In genomic region chr17:7280519-7281073, GRCh38 we compare ENCODE assay signal across 8 cellular contexts. TPM values are rescaled to one million over a fixed set of nuclear protein-coding genes. Genes with fewer than 3 reads are reported as not detected.
DNase-seq lines count a peak whose midpoint lies in the region; ATAC-seq and TF ChIP-seq lines count a peak whose summit lies in the region.

No MANE protein-coding gene starts in this region.

- H3K4me3 ChIP-seq in GM23248 (peak overlapping the region; percentile 70), cardiac muscle cell (peak overlapping the region; percentile 76), trophoblast cell (ENCODE audit: low read depth, low read length) (no peak overlapping the region), tibial artery (peak overlapping the region; percentile 53 to 56)

- intact Hi-C loops in tibial artery (cut with DNase I; ENCODE audit: low total_unique reads), result loop anchor here (1.0 kb wide), 1 partner anchor 16 kb away; no protein-coding TSS in a partner anchor

- no peak overlapping the region for H4K91ac ChIP-seq in trophoblast cell (ENCODE audit: low read depth, low read length)

- H4K8ac ChIP-seq in trophoblast cell (ENCODE audit: low read depth, low read length), result no peak overlapping the region

- no peaks in the 10 kb centered on the region for H4K20me1 ChIP-seq in GM23248 (ENCODE audit: insufficient read depth)

- ATAC-seq in activated naive CD8-positive, alpha-beta T cell treated with anti-CD3 and anti-CD28 coated beads, Interleukin-2, amount 50 U/mL, for 24 hours, result peak; percentile 86

- peak overlapping the region; percentile 78 for H2AFZ ChIP-seq in GM23248
- H2AFZ ChIP-seq in trophoblast cell (ENCODE audit: insufficient read depth, low read length, poor library complexity), result peak overlapping the region; percentile 17

- H3K4me2 ChIP-seq in GM23248 (ENCODE audit: unreplicated experiment) (peak overlapping the region; percentile 92), trophoblast cell (ENCODE audit: low read length) (peak overlapping the region; percentile 78)

- H3K36me3 ChIP-seq in GM23248 (ENCODE audit: low read depth) (no peaks in the 10 kb centered on the region), cardiac muscle cell (peaks cover 14% of the 10 kb centered on the region), trophoblast cell (ENCODE audit: control insufficient read depth in 1 of 2, insufficient read depth in 2 of 2, low read length in 2 of 2) (no peaks in the 10 kb centered on the region), tibial artery (no peaks in the 10 kb centered on the region)

- H3K79me2 ChIP-seq in GM23248 (ENCODE audit: insufficient read depth) (no peaks in the 10 kb centered on the region), trophoblast cell (ENCODE audit: control insufficient read depth, insufficient read depth, low read length, poor library complexity) (no peaks in the 10 kb centered on the region)

- no peak overlapping the region for H2BK120ac ChIP-seq in trophoblast cell (ENCODE audit: insufficient read depth, low read length, poor library complexity)

- H3K36me3 Mint-ChIP-seq in activated naive CD8-positive, alpha-beta T cell treated with anti-CD3 and anti-CD28 coated beads, Interleukin-2, amount 50 U/mL, for 24 hours (ENCODE audit: low read depth), result no peaks in the 10 kb centered on the region

- no peak overlapping the region for H3K4ac ChIP-seq in trophoblast cell (ENCODE audit: low read depth, low read length)

- no peak overlapping the region for H4K12ac ChIP-seq in trophoblast cell (ENCODE audit: low read depth, low read length)

- in situ Hi-C loops in Caki2 (cut with HindIII; ENCODE audit: low pct_unique_long_range_greater_than_20kb, low sequenced_read_pairs), result no loop called here
- in situ Hi-C loops in GM23248 (cut with MboI), result no loop called here

- H3K23ac ChIP-seq in trophoblast cell (ENCODE audit: low read length), result no peak overlapping the region

- H3K9me3 ChIP-seq in GM23248 (ENCODE audit: low read depth) (no peaks in the 10 kb centered on the region), cardiac muscle cell (ENCODE audit: low read depth) (no peaks in the 10 kb centered on the region), trophoblast cell (ENCODE audit: insufficient read depth, low read depth, low read length) (no peaks in the 10 kb centered on the region), tibial artery (no peaks in the 10 kb centered on the region)

- peak overlapping the region; percentile 57 for H3K27ac Mint-ChIP-seq in activated naive CD8-positive, alpha-beta T cell treated with anti-CD3 and anti-CD28 coated beads, Interleukin-2, amount 50 U/mL, for 24 hours

- peak overlapping the region; percentile 57 for H3K27ac ChIP-seq in GM23248
- peak overlapping the region; percentile 99 for H3K27ac ChIP-seq in cardiac muscle cell
- H3K27ac ChIP-seq in trophoblast cell (ENCODE audit: low read depth, low read length), result no peak overlapping the region
- H3K27ac ChIP-seq in tibial artery, result peak overlapping the region; percentile 93 to 94

- TF ChIP-seq CTCF in cardiac muscle cell (IDR thresholded peaks at IDR 0.05; ENCODE audit: low read depth, low read length) (peak; percentile 92), tibial artery (IDR thresholded peaks at IDR 0.05) (peak; percentile 90 to 96)

- no peak overlapping the region for H3K14ac ChIP-seq in trophoblast cell (ENCODE audit: low read length)

- no peak overlapping the region for H3K18ac ChIP-seq in trophoblast cell (ENCODE audit: low read length)

- H3K4me1 ChIP-seq in GM23248 (ENCODE audit: insufficient read depth) (no peaks in the 10 kb centered on the region), cardiac muscle cell (ENCODE audit: low read depth) (no peaks in the 10 kb centered on the region), trophoblast cell (ENCODE audit: control insufficient read depth in 1 of 2, insufficient read depth in 2 of 2, low read length in 2 of 2) (peaks cover 16% of the 10 kb centered on the region in 2 experiments), tibial artery (peaks cover 0 to 27% (median 21%) of the 10 kb centered on the region in 4 donors)

- peak overlapping the region; percentile 74 for H3K9ac ChIP-seq in GM23248
- H3K9ac ChIP-seq in trophoblast cell (ENCODE audit: low read length), result no peak overlapping the region

- no peaks in the 10 kb centered on the region; the same call in 1 of the 2 replicates for H3K27me3 ChIP-seq in GM23248 (replicated peaks; ENCODE audit: insufficient read depth)
- H3K27me3 ChIP-seq in cardiac muscle cell, result no peaks in the 10 kb centered on the region
- H3K27me3 ChIP-seq in trophoblast cell (ENCODE audit: insufficient read depth, low read length), result peaks cover 6% of the 10 kb centered on the region
- no peaks in the 10 kb centered on the region for H3K27me3 ChIP-seq in tibial artery

- H3F3A ChIP-seq in GM23248 (ENCODE audit: insufficient read depth), result peaks cover 6% of the 10 kb centered on the region; the same call in 1 of the 2 replicates

- H3K9me3 Mint-ChIP-seq in activated naive CD8-positive, alpha-beta T cell treated with anti-CD3 and anti-CD28 coated beads, Interleukin-2, amount 50 U/mL, for 24 hours, result no peaks in the 10 kb centered on the region

- H3K9me2 ChIP-seq in GM23248 (ENCODE audit: insufficient read depth), result no peaks in the 10 kb centered on the region

- no peak overlapping the region for H2BK12ac ChIP-seq in trophoblast cell (ENCODE audit: low read length)

- peak overlapping the region; percentile 73 for H3K4me3 Mint-ChIP-seq in activated naive CD8-positive, alpha-beta T cell treated with anti-CD3 and anti-CD28 coated beads, Interleukin-2, amount 50 U/mL, for 24 hours

- peaks cover 18% of the 10 kb centered on the region for H3K4me1 Mint-ChIP-seq in activated naive CD8-positive, alpha-beta T cell treated with anti-CD3 and anti-CD28 coated beads, Interleukin-2, amount 50 U/mL, for 24 hours

- peaks cover 17% of the 10 kb centered on the region for H3K27me3 Mint-ChIP-seq in activated naive CD8-positive, alpha-beta T cell treated with anti-CD3 and anti-CD28 coated beads, Interleukin-2, amount 50 U/mL, for 24 hours

- H2BK5ac ChIP-seq in trophoblast cell (ENCODE audit: low read depth, low read length, poor library complexity), result no peak overlapping the region

- DNase-seq in Caki2 (ENCODE audit: low read depth) (peak; percentile 73), GM23248 (peak; percentile 89), NAMALWA (ENCODE audit: low spot score) (peak; percentile 91), SW480 (ENCODE audit: low spot score) (peak; percentile 90), cardiac muscle cell (ENCODE audit: low read depth in 1 of 2, low spot score in 1 of 2) (peak; percentile 82 to 87), trophoblast cell (peak; percentile 95 to 98), tibial artery (peak; percentile 70 to 91)
- peak; percentile 90 for DNase-seq in activated naive CD8-positive, alpha-beta T cell treated with anti-CD3 and anti-CD28 coated beads, Interleukin-2, amount 50 U/mL, for 24 hours

- no peak overlapping the region for H2AK5ac ChIP-seq in trophoblast cell (ENCODE audit: low read length)

- H3K79me1 ChIP-seq in trophoblast cell (ENCODE audit: low read length), result no peaks in the 10 kb centered on the region

- 1 to 3% methylated on average over 29 of the region's 29 CpGs for WGBS in GM23248 (ENCODE audit: low coverage in 1 of 2, low lambda C conversion rate in 2 of 2, missing lambda C conversion rate in 2 of 2), 2 experiments
- no CpG with 5 or more reads among the region's 29 CpGs for WGBS in trophoblast cell (ENCODE audit: extremely low coverage, insufficient coverage, insufficient read length)

RNA-seq across cellular contexts. Expression of gene SLC2A4, which starts 0.9 kb away (rescaled TPM):
- total RNA-seq in Caki2 (2014; rRNA removed; shearing (Covaris generic); ENCODE audit: low replicate concordance), result not detected in 2 replicates
- not detected in 2 replicates for total RNA-seq in GM23248 (2014; rRNA removed; shearing (Covaris generic))
- polyA plus RNA-seq in GM23248 (2016; fragmentation: Nextera tagmentation; extraction: Ambion mirVana) (0.08 TPM in 1 of 2 replicates, not detected in the other), cardiac muscle cell (23.4 and 32.7 TPM in 2 replicates)
- total RNA-seq in cardiac muscle cell, result 36.3 and 42.6 TPM in 2 replicates
- 0.36 and 0.37 TPM in 2 replicates for polyA plus RNA-seq in trophoblast cell (2013)

RNA-seq across cellular contexts. Expression of gene YBX2, which starts 13.8 kb away (rescaled TPM):
- total RNA-seq in Caki2 (2014; rRNA removed; shearing (Covaris generic); ENCODE audit: low replicate concordance), result 1.8 and 8.5 TPM in 2 replicates
- total RNA-seq in GM23248 (2014; rRNA removed; shearing (Covaris generic)), result 0.22 TPM in 1 of 2 replicates, not detected in the other
- polyA plus RNA-seq in GM23248 (2016; fragmentation: Nextera tagmentation; extraction: Ambion mirVana) (not detected in 2 replicates), cardiac muscle cell (20.9 and 32.7 TPM in 2 replicates)
- 27.8 and 56.2 TPM in 2 replicates for total RNA-seq in cardiac muscle cell
- polyA plus RNA-seq in trophoblast cell (2013), result 0.33 and 0.45 TPM in 2 replicates

RNA-seq across cellular contexts. Expression of gene CLDN7, which starts 18.3 kb away (rescaled TPM):
- not detected in 2 replicates for total RNA-seq in Caki2 (2014; rRNA removed; shearing (Covaris generic); ENCODE audit: low replicate concordance)
- total RNA-seq in GM23248 (2014; rRNA removed; shearing (Covaris generic)), result 4.5 and 5.4 TPM in 2 replicates
- 1.7 and 2.3 TPM in 2 replicates for polyA plus RNA-seq in GM23248 (2016; fragmentation: Nextera tagmentation; extraction: Ambion mirVana)
- total RNA-seq in cardiac muscle cell, result 0.32 and 0.51 TPM in 2 replicates
- 0.83 and 0.99 TPM in 2 replicates for polyA plus RNA-seq in cardiac muscle cell
- 109 and 117 TPM in 2 replicates for polyA plus RNA-seq in trophoblast cell (2013)

RNA-seq across cellular contexts. Expression of gene EIF5A, which starts 26.8 kb away (rescaled TPM):
- 483 and 624 TPM in 2 replicates for total RNA-seq in Caki2 (2014; rRNA removed; shearing (Covaris generic); ENCODE audit: low replicate concordance)
- 869 and 956 TPM in 2 replicates for total RNA-seq in GM23248 (2014; rRNA removed; shearing (Covaris generic))
- polyA plus RNA-seq in GM23248 (2016; fragmentation: Nextera tagmentation; extraction: Ambion mirVana), result 998 and 1,047 TPM in 2 replicates
- total RNA-seq in cardiac muscle cell, result 319 and 545 TPM in 2 replicates
- polyA plus RNA-seq in cardiac muscle cell, result 719 and 988 TPM in 2 replicates
- 585 and 612 TPM in 2 replicates for polyA plus RNA-seq in trophoblast cell (2013)

RNA-seq across cellular contexts. Expression of gene ELP5, which starts 28.6 kb away (rescaled TPM):
- 25.5 and 32.4 TPM in 2 replicates for total RNA-seq in Caki2 (2014; rRNA removed; shearing (Covaris generic); ENCODE audit: low replicate concordance)
- total RNA-seq in GM23248 (2014; rRNA removed; shearing (Covaris generic)), result 25.9 and 32.9 TPM in 2 replicates
- polyA plus RNA-seq in GM23248 (2016; fragmentation: Nextera tagmentation; extraction: Ambion mirVana), result 34.8 and 34.9 TPM in 2 replicates
- total RNA-seq in cardiac muscle cell, result 54.5 and 68.8 TPM in 2 replicates
- 62.3 and 82.9 TPM in 2 replicates for polyA plus RNA-seq in cardiac muscle cell
- polyA plus RNA-seq in trophoblast cell (2013), result 47.1 and 48.7 TPM in 2 replicates

Comparison
In these comparisons a context has a peak if more than half of its experiments do, and no peak if none do; other contexts are left out.
1. RNA of gene SLC2A4, which starts 0.9 kb away (total RNA-seq): 36.3 to 42.6 TPM in cardiac muscle cell; not detected in Caki2 and not detected in GM23248; every median in the first group is over 10 times any median in the second.
2. Peak in every context shown above with its lines, with median percentiles within 50 percentile points of each other: DNase-seq.